ENCODE assay signal across 13 cellular contexts in the genomic region with DNA sequence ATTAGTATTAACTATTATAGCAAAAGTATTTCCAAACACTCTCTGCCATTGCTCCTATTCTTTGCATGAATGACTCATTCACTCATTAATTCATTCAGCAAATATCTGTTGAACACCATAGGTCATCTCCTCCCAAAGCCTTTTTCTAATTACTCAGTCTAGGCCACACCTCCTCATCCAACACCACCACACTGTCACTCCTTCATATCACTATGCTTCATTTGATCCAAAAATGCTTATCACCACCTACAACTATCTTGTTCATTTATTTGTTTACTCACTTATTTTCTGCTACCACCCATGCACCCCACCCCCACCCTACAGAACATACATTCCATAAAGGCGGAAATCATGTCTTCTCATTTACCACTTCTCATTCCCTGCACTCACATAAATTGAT.
"Had no signal": no experiment of that assay in that cellular context is flagged by ENCODE, and none has a peak within 500 bp of the region (broad histone marks: within the 10 kb centered on the region; RNA-seq: fewer than 3 reads in every experiment).

No MANE protein-coding gene starts in this region.

- H3K9ac ChIP-seq: neural progenitor cell had no signal

- H3K4me1 ChIP-seq: testis, upper lobe of right lung had no signal

- H3K27me3 ChIP-seq: neural progenitor cell, ovary, testis, upper lobe of right lung had no signal

- H3K4me3 ChIP-seq: neural progenitor cell, ovary, testis, upper lobe of right lung had no signal

- FAIRE-seq: keratinocyte had no signal

- H2AFZ ChIP-seq: neural progenitor cell had no signal

- H3K4me2 ChIP-seq: neural progenitor cell had no signal

- H3K27ac ChIP-seq: neural progenitor cell, ovary, testis, upper lobe of right lung had no signal

- ATAC-seq: activated CD8-positive, alpha-beta T cell treated with anti-CD3 and anti-CD28 coated beads for 36 hours; stimulated activated naive CD8-positive, alpha-beta T cell treated with anti-CD3 and anti-CD28 coated beads, Interleukin-15, amount 100 ng/mL, for 72 hours; upper lobe of right lung had no signal

- H3K36me3 ChIP-seq: neural progenitor cell, ovary, upper lobe of right lung had no signal

- H3K9me3 ChIP-seq: ovary, testis, upper lobe of right lung had no signal

- DNase-seq: activated CD4-positive, alpha-beta T cell treated with anti-CD3 and anti-CD28 coated beads for 4 hours; activated CD8-positive, alpha-beta memory T cell treated with anti-CD3 and anti-CD28 coated beads, Interleukin-2, amount 50 U/mL, for 4 hours; activated CD8-positive, alpha-beta T cell treated with anti-CD3 and anti-CD28 coated beads for 36 hours; activated naive CD8-positive, alpha-beta T cell treated with anti-CD3 and anti-CD28 coated beads, Interleukin-2, amount 10 ng/mL, durations not matched to agents 7 days and 5 days; anterior cingulate cortex; ovary; stimulated activated CD4-positive, alpha-beta T cell treated with anti-CD3 and anti-CD28 coated beads, Interleukin-12 subunit alpha, Interleukin-12 subunit beta, amount 100 ng/mL, for 4 hours; stimulated activated CD4-positive, alpha-beta T cell treated with anti-CD3 and anti-CD28 coated beads, Interleukin-4, amount 100 ng/mL, for 1 hour; stimulated activated naive CD8-positive, alpha-beta T cell treated with anti-CD3 and anti-CD28 coated beads, Interleukin-15, amount 100 ng/mL, for 72 hours; testis; upper lobe of right lung had no signal
